ENCODE assay signal across 14 cellular contexts in the genomic region with DNA sequence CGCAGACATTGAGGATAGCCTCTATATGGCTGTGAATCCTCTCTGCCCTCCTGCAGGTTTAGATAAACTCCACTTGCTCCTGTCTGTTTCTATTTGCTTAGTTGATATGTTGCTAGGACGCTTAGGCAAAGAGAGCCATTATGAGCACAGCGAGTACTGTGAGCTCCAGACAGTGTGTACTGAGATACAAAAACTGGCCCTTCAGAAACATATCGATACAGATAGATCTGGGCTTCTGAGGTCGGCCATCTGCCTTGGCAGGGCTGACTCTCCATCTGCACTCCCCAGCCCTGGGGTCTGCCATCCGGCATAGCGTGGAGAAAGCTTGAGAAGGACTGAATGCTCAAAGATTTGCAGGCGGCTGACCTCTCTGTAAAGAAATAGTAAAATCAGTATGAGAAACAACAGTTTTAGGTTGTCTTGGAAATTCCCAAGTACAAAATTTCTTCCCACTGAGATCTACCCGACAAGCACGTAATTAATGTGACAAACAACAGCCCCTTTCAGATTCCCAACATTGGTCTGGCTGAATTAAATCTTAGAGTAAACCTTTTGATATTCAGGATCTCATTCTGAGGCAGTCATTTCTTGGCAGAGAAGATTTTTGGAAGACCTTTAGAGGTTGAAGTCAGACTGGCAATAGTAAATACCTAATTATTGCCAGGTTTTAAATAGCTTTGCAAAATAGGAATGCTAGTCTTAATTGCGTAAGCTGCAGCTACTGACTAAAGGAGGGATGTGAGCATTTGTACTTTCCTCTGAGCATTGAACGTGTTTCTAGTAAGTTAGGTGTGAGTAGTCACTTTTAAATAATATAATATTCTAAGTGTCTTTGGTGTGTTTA.
DNase-seq lines count a peak whose midpoint lies in the region; ATAC-seq, FAIRE-seq and TF ChIP-seq lines count a peak whose summit lies in the region.
"Had no signal": no experiment of that assay in that cellular context is flagged by ENCODE, and none has a peak within 500 bp of the region (broad histone marks: within the 10 kb centered on the region; RNA-seq: fewer than 3 reads in every experiment).

No MANE protein-coding gene starts in this region.

- no peak overlapping the region for H3K14ac ChIP-seq in H9 (ENCODE audit: insufficient read depth, low read length)

- H3K27ac Mint-ChIP-seq in GM23338 (no peak overlapping the region), H9 (no peak overlapping the region; a peak in 1 of 7 replicates)
- H3K27ac Mint-ChIP-seq: activated T-helper 2 cell treated with anti-CD3 and anti-CD28 coated beads, Interferon-gamma antibody, Interleukin-2, Interleukin-4, amounts not matched to agents 10 μg/mL and 5 μg/mL and 100 μg/mL, durations not matched to agents 14 hours and 24 hours and 36 hours; B cell; dendritic cell treated with granulocyte-macrophage colony-stimulating factor and Interleukin-4, amounts not matched to agents 40 ng/mL and 50 ng/mL, for 4 days had no signal

- no peak overlapping the region for H3K56ac ChIP-seq in H9 (ENCODE audit: insufficient read length, low read depth, low read length)

- H2BK120ac ChIP-seq in H9 (ENCODE audit: low read depth, low read length, poor library complexity, severe bottlenecking), result no peak overlapping the region

- H3K4me3 Mint-ChIP-seq in GM23338, result no peak overlapping the region
- H3K4me3 Mint-ChIP-seq in H9, result no peak overlapping the region
- H3K4me3 Mint-ChIP-seq: B cell; dendritic cell treated with granulocyte-macrophage colony-stimulating factor and Interleukin-4, amounts not matched to agents 40 ng/mL and 50 ng/mL, for 4 days had no signal

- TF ChIP-seq CTCF in GM23338 (conservative IDR thresholded peaks at IDR 0.05; ENCODE audit: low read depth in 2 of 2) (no peak), OCI-LY3 (IDR thresholded peaks at IDR 0.05; ENCODE audit: low read depth, low read length) (no peak), right atrium auricular region (IDR thresholded peaks at IDR 0.05) (no peak), psoas muscle (IDR thresholded peaks at IDR 0.05) (no peak), H9 (conservative IDR thresholded peaks at IDR 0.05) (no peak)

- H4K91ac ChIP-seq in H9 (ENCODE audit: insufficient read length, low read depth, low read length), result no peak overlapping the region

- no peak overlapping the region for H4K8ac ChIP-seq in H9 (replicated peaks; ENCODE audit: insufficient read length, low read depth, low read length)

- H3K9me3 ChIP-seq in OCI-LY3 (ENCODE audit: insufficient read depth, low read length) (no peaks in the 10 kb centered on the region), right atrium auricular region (no peaks in the 10 kb centered on the region), psoas muscle (no peaks in the 10 kb centered on the region), H9 (ENCODE audit: control insufficient read depth, low read depth, low read length) (no peaks in the 10 kb centered on the region)
- H3K9me3 ChIP-seq: SJSA1, upper lobe of right lung had no signal

- H3K4me1 Mint-ChIP-seq in GM23338, result peaks cover 16% of the 10 kb centered on the region; the same call in 2 of the 3 replicates
- H3K4me1 Mint-ChIP-seq in H9, result peaks cover 10 to 14% of the 10 kb centered on the region in 2 experiments
- H3K4me1 Mint-ChIP-seq: B cell had no signal

- H3T11ph ChIP-seq in H9 (ENCODE audit: low read length), result no peak overlapping the region

- H3K4me1 ChIP-seq in GM23338 (ENCODE audit: insufficient read depth), result peaks cover 10% of the 10 kb centered on the region
- no peaks in the 10 kb centered on the region for H3K4me1 ChIP-seq in OCI-LY3 (ENCODE audit: low read length)
- H3K4me1 ChIP-seq in right atrium auricular region, result peaks cover 0 to 31% of the 10 kb centered on the region in 2 donors
- peaks cover 9% of the 10 kb centered on the region for H3K4me1 ChIP-seq in psoas muscle
- 0 out of 2 replicates have a peak, but pooled peaks cover 2% of the 10 kb centered on the region for H3K4me1 ChIP-seq in H9 (ENCODE audit: insufficient read depth, low read length)
- H3K4me1 ChIP-seq: SJSA1, upper lobe of right lung had no signal

- no peak overlapping the region for H2BK5ac ChIP-seq in H9 (ENCODE audit: insufficient read length, low read length)

- H2AFZ ChIP-seq in GM23338 (no peak overlapping the region), OCI-LY3 (ENCODE audit: low read depth, low read length) (0 out of 2 replicates have a peak overlapping the region, but pooled peaks have one; percentile 44), H9 (ENCODE audit: low read length) (no peak overlapping the region)

- H3K4me3 ChIP-seq in GM23338 (no peak overlapping the region), OCI-LY3 (ENCODE audit: low read length) (no peak overlapping the region), right atrium auricular region (peak overlapping the region in 1 of 2 donors; percentile 32), psoas muscle (peak overlapping the region; percentile 20)
- H3K4me3 ChIP-seq: SJSA1, upper lobe of right lung had no signal

- no peak overlapping the region for H3K9ac ChIP-seq in OCI-LY3 (ENCODE audit: low read length)
- H3K9ac ChIP-seq in H9 (ENCODE audit: extremely low read depth, insufficient read length, low read length), result no peak overlapping the region

- no peak for FAIRE-seq in GM19239 (lab: Jason Lieb, UNC)

- H3K36me3 Mint-ChIP-seq in GM23338 (ENCODE audit: low read depth) (peaks cover under 1% of the 10 kb centered on the region; the same call in 1 of the 3 replicates), H9 (ENCODE audit: insufficient read depth in 1 of 3, low read depth in 3 of 3) (peaks cover 0 to 2% (median 1%) of the 10 kb centered on the region in 3 experiments; a peak in 3 of 7 replicates)

- H3K36me3 ChIP-seq in GM23338 (ENCODE audit: insufficient read depth) (no peaks in the 10 kb centered on the region), OCI-LY3 (replicated peaks; ENCODE audit: low read depth, low read length) (no peaks in the 10 kb centered on the region), right atrium auricular region (no peaks in the 10 kb centered on the region), psoas muscle (ENCODE audit: insufficient read depth in 1 of 2, low read depth in 1 of 2) (no peaks in the 10 kb centered on the region)
- H3K36me3 ChIP-seq: SJSA1, upper lobe of right lung had no signal

- H3K79me2 ChIP-seq in GM23338 (replicated peaks; ENCODE audit: insufficient read depth) (no peaks in the 10 kb centered on the region), OCI-LY3 (ENCODE audit: low read length) (no peaks in the 10 kb centered on the region), H9 (ENCODE audit: insufficient read depth, low read length) (no peaks in the 10 kb centered on the region)

- no peak overlapping the region for H3K4ac ChIP-seq in H9 (ENCODE audit: low read depth, low read length)

- H3K9me2 ChIP-seq in GM23338 (ENCODE audit: insufficient read depth), result no peaks in the 10 kb centered on the region; the same call in 1 of the 2 replicates

- ATAC-seq in GM23338, result peak; percentile 41; the same call in 2 of the 3 replicates
- ATAC-seq in psoas muscle, result peak; percentile 40 to 95 (median 56)
- no peak for ATAC-seq in stimulated activated naive CD8-positive, alpha-beta T cell treated with anti-CD3 and anti-CD28 coated beads, Interleukin-15, Interleukin-2, amounts not matched to agents 100 U/mL and 50 U/mL, for 24 hours
- ATAC-seq: upper lobe of right lung had no signal

- intact Hi-C loops in psoas muscle (cut with DNase I), result no loop called here

- H4K5ac ChIP-seq in H9 (ENCODE audit: insufficient read length, low read depth, low read length), result no peak overlapping the region

- H3K79me1 ChIP-seq in H9 (ENCODE audit: insufficient read depth, low read depth, low read length, poor library complexity, severe bottlenecking), result no peaks in the 10 kb centered on the region

- H3K27me3 Mint-ChIP-seq in GM23338 (ENCODE audit: insufficient read depth, low read depth, poor library complexity), result no peaks in the 10 kb centered on the region
- no peaks in the 10 kb centered on the region for H3K27me3 Mint-ChIP-seq in H9 (ENCODE audit: low read depth)
- H3K27me3 Mint-ChIP-seq: B cell; dendritic cell treated with granulocyte-macrophage colony-stimulating factor and Interleukin-4, amounts not matched to agents 40 ng/mL and 50 ng/mL, for 4 days had no signal

- 22 to 26% (median 24%) methylated on average over 12 of the region's 12 CpGs for WGBS in psoas muscle, 3 donors
- WGBS in H9 (ENCODE audit: extremely low coverage, insufficient read length, low lambda C conversion rate), result no CpG with 5 or more reads among the region's 12 CpGs

- H2BK12ac ChIP-seq in H9 (ENCODE audit: insufficient read length, low read depth, low read length), result no peak overlapping the region

- H3K23ac ChIP-seq in H9 (ENCODE audit: insufficient read length, low read depth, low read length), result no peak overlapping the region

- H2BK20ac ChIP-seq in H9 (ENCODE audit: low read depth, low read length, poor library complexity, severe bottlenecking), result no peak overlapping the region

- H4K20me1 ChIP-seq in GM23338 (replicated peaks; ENCODE audit: insufficient read depth) (no peaks in the 10 kb centered on the region), OCI-LY3 (ENCODE audit: insufficient read depth, low read length) (no peaks in the 10 kb centered on the region), H9 (ENCODE audit: control insufficient read depth, insufficient read depth, insufficient read length) (no peaks in the 10 kb centered on the region)

- H3K18ac ChIP-seq in H9 (ENCODE audit: insufficient read length, low read depth, low read length), result no peak overlapping the region

- H3K4me2 ChIP-seq in GM23338 (no peak overlapping the region), OCI-LY3 (ENCODE audit: low read length) (no peak overlapping the region), H9 (ENCODE audit: insufficient read depth, insufficient read length, low read length) (no peak overlapping the region)

- DNase-seq in GM23338 (ENCODE audit: low spot score) (no peak), right atrium auricular region (ENCODE audit: low spot score) (no peak), psoas muscle (no peak), GM19239 (ENCODE audit: insufficient read length, low spot score) (no peak), OCI-M2 (lab: John Stamatoyannopoulos, UW; ENCODE audit: unreplicated experiment) (no peak), H9 (no peak)
- no peak for DNase-seq in stimulated activated naive CD8-positive, alpha-beta T cell treated with anti-CD3 and anti-CD28 coated beads, Interleukin-15, Interleukin-2, amounts not matched to agents 100 U/mL and 50 U/mL, for 24 hours
- DNase-seq: NCI-H1694, upper lobe of right lung had no signal

- no peak overlapping the region for H3K27ac ChIP-seq in GM23338 (ENCODE audit: low read depth)
- H3K27ac ChIP-seq in OCI-LY3 (ENCODE audit: low read length), result no peak overlapping the region
- peak overlapping the region; percentile 83 to 96 for H3K27ac ChIP-seq in right atrium auricular region
- peak overlapping the region; percentile 37 for H3K27ac ChIP-seq in psoas muscle
- no peak overlapping the region for H3K27ac ChIP-seq in H9 (ENCODE audit: insufficient read length, low read depth, low read length)
- H3K27ac ChIP-seq: SJSA1, upper lobe of right lung had no signal

- H3K23me2 ChIP-seq in H9 (ENCODE audit: insufficient read length, low read depth, low read length, poor library complexity, severe bottlenecking), result no peaks in the 10 kb centered on the region

- H3F3A ChIP-seq in GM23338 (replicated peaks; ENCODE audit: low read depth), result no peaks in the 10 kb centered on the region

- H2BK15ac ChIP-seq in H9 (ENCODE audit: low read depth, low read length), result no peak overlapping the region

- peaks cover under 1% of the 10 kb centered on the region; the same call in 2 of the 3 replicates for H3K9me3 Mint-ChIP-seq in GM23338
- H3K9me3 Mint-ChIP-seq in H9, result peaks cover 0 to 3% of the 10 kb centered on the region in 2 experiments; a peak in 3 of 5 replicates

- H2AK5ac ChIP-seq in H9 (ENCODE audit: insufficient read length, low read length), result no peak overlapping the region

- H3K27me3 ChIP-seq in GM23338 (ENCODE audit: insufficient read depth) (no peaks in the 10 kb centered on the region), OCI-LY3 (ENCODE audit: low read depth, low read length) (no peaks in the 10 kb centered on the region), right atrium auricular region (no peaks in the 10 kb centered on the region), psoas muscle (ENCODE audit: insufficient read depth in 3 of 3, low read length in 2 of 3) (no peaks in the 10 kb centered on the region), H9 (ENCODE audit: insufficient read depth, low read length) (no peaks in the 10 kb centered on the region)
- H3K27me3 ChIP-seq: SJSA1, upper lobe of right lung had no signal

Comparison
In these comparisons a context has a peak if more than half of its experiments do, and no peak if none do; other contexts are left out.
1. H3K27ac ChIP-seq: peak in right atrium auricular region (2 of 2) and psoas muscle (single experiment); none in GM23338 (single experiment), OCI-LY3 (single experiment) and H9 (single experiment).